Comparison of ENCODE assay signal across 1 cellular context in genomic region chr5:151158287-151158661, GRCh38.
TF ChIP-seq lines count a peak whose summit lies in the region.

No MANE protein-coding gene starts in this region.

TF ChIP-seq in GM12878, 131 proteins besides CTCF, POLR2A, EP300 and RAD21:
- no peak for TF ChIP-seq PRDM15 (CRISPR knock-in tag; IDR thresholded peaks at IDR 0.05)
- TF ChIP-seq YY1 (IDR thresholded peaks at IDR 0.05; ENCODE audit: low read depth, low read length), result 0 out of 2 replicates have a peak, but pooled peaks have one; percentile 8
- no peak for TF ChIP-seq MLLT1 (IDR thresholded peaks at IDR 0.05)
- peak; percentile 36; the same call in 1 of the 2 replicates for TF ChIP-seq IKZF1 (conservative IDR thresholded peaks at IDR 0.05)
- TF ChIP-seq SRF (IDR thresholded peaks at IDR 0.05; ENCODE audit: low read depth in 2 of 2, low read length in 2 of 2), result no peak
- TF ChIP-seq MEF2B (IDR thresholded peaks at IDR 0.05; ENCODE audit: partially characterized antibody, poor library complexity, severe bottlenecking), result peak; percentile 86
- TF ChIP-seq JUNB (IDR thresholded peaks at IDR 0.05), result peak; percentile 27; the same call in 1 of the 2 replicates
- TF ChIP-seq CBFB (IDR thresholded peaks at IDR 0.05; ENCODE audit: low read depth), result 0 out of 2 replicates have a peak, but pooled peaks have one; percentile 41
- TF ChIP-seq MTA2 (IDR thresholded peaks at IDR 0.05; ENCODE audit: low read depth), result 0 out of 2 replicates have a peak, but pooled peaks have one; percentile 19
- TF ChIP-seq EED (IDR thresholded peaks at IDR 0.05; ENCODE audit: low read depth), result peak; percentile 77
- peak; percentile 57 to 59 for TF ChIP-seq IKZF2 (IDR thresholded peaks at IDR 0.05)
